In genomic region chr9:125264068-125264467, GRCh38 we compare ENCODE assay signal across 8 cellular contexts. TPM values are rescaled to one million over a fixed set of nuclear protein-coding genes. Genes with fewer than 3 reads are reported as not detected.
DNase-seq lines count a peak whose midpoint lies in the region; ATAC-seq, FAIRE-seq and TF ChIP-seq lines count a peak whose summit lies in the region.
"Not testable (repeated sequence)": the region's sequence is repeated elsewhere in the genome, so short reads cannot be mapped to it uniquely, and the experiment has no call there.

No MANE protein-coding gene starts in this region.

- not testable (repeated sequence) for H2BK20ac ChIP-seq in H9 (ENCODE audit: low read depth, low read length, poor library complexity, severe bottlenecking)

- H3K9me3 ChIP-seq in H9 (ENCODE audit: control insufficient read depth, low read depth, low read length); endothelial cell of umbilical vein (replicated peaks; ENCODE audit: control insufficient read depth, insufficient read depth, low read length): not testable (repeated sequence)

- not testable (repeated sequence) for H3K27me3 Mint-ChIP-seq in CD14-positive monocyte (ENCODE audit: low read depth in 3 of 3); H9 (ENCODE audit: low read depth); activated T-cell treated with anti-CD3 and anti-CD28 coated beads, Interleukin-2, amount 50 U/mL, for 4 hours (ENCODE audit: low read depth); activated naive CD8-positive, alpha-beta T cell treated with anti-CD3 and anti-CD28 coated beads, Interleukin-2, amount 50 U/mL, for 24 hours; nephron (ENCODE audit: low read depth); stimulated activated naive CD8-positive, alpha-beta T cell treated with anti-CD3 and anti-CD28 coated beads, Interleukin-15, amount 100 ng/mL, for 72 hours

- BruUV-seq in endothelial cell of umbilical vein (replicated peaks; lab: Mats Ljungman, UMichigan), result not testable (repeated sequence)

- not testable (repeated sequence) for H3K23me2 ChIP-seq in H9 (ENCODE audit: insufficient read length, low read depth, low read length, poor library complexity, severe bottlenecking)

- CTCF ChIA-PET in endothelial cell of umbilical vein (lab: Charles Lee), result not testable (repeated sequence)

- FAIRE-seq in endothelial cell of umbilical vein (lab: Jason Lieb, UNC), result peak; percentile 62

- not testable (repeated sequence) for H2BK120ac ChIP-seq in H9 (ENCODE audit: low read depth, low read length, poor library complexity, severe bottlenecking)

- H3K23ac ChIP-seq in H9 (ENCODE audit: insufficient read length, low read depth, low read length), result not testable (repeated sequence)

- H3K36me3 Mint-ChIP-seq in CD14-positive monocyte (peaks cover 29 to 45% of the 10 kb centered on the region in 2 donors), H9 (ENCODE audit: insufficient read depth in 1 of 3, low read depth in 3 of 3) (peaks cover 2 to 32% (median 20%) of the 10 kb centered on the region in 3 experiments; a peak in 6 of 7 replicates), nephron (ENCODE audit: low read depth) (peaks cover 19% of the 10 kb centered on the region)
- peaks cover 19% of the 10 kb centered on the region for H3K36me3 Mint-ChIP-seq in activated T-cell treated with anti-CD3 and anti-CD28 coated beads, Interleukin-2, amount 50 U/mL, for 4 hours (ENCODE audit: insufficient read depth)
- H3K36me3 Mint-ChIP-seq in activated naive CD8-positive, alpha-beta T cell treated with anti-CD3 and anti-CD28 coated beads, Interleukin-2, amount 50 U/mL, for 24 hours (ENCODE audit: low read depth), result peaks cover 34% of the 10 kb centered on the region

- H3K27ac Mint-ChIP-seq in CD14-positive monocyte (peak overlapping the region in 4 of 7 donors; percentile 2 to 65 (median 41)), H9 (peak overlapping the region in 2 of 3 experiments; percentile 49 to 68; a peak in 3 of 7 replicates)
- peak overlapping the region; percentile 40 for H3K27ac Mint-ChIP-seq in activated naive CD8-positive, alpha-beta T cell treated with anti-CD3 and anti-CD28 coated beads, Interleukin-2, amount 50 U/mL, for 24 hours
- not testable (repeated sequence) for H3K27ac Mint-ChIP-seq in nephron
- peak overlapping the region; percentile 16 to 87 for H3K27ac Mint-ChIP-seq in stimulated activated naive CD8-positive, alpha-beta T cell treated with anti-CD3 and anti-CD28 coated beads, Interleukin-15, amount 100 ng/mL, for 72 hours

- not testable (repeated sequence) for ATAC-seq in activated T-cell treated with anti-CD3 and anti-CD28 coated beads, Interleukin-2, amount 50 U/mL, for 4 hours; activated naive CD8-positive, alpha-beta T cell treated with anti-CD3 and anti-CD28 coated beads, Interleukin-2, amount 50 U/mL, for 24 hours; stimulated activated naive CD8-positive, alpha-beta T cell treated with anti-CD3 and anti-CD28 coated beads, Interleukin-15, amount 100 ng/mL, for 72 hours

- H3K9me3 Mint-ChIP-seq in CD14-positive monocyte; H9; activated T-cell treated with anti-CD3 and anti-CD28 coated beads, Interleukin-2, amount 50 U/mL, for 4 hours; activated naive CD8-positive, alpha-beta T cell treated with anti-CD3 and anti-CD28 coated beads, Interleukin-2, amount 50 U/mL, for 24 hours; nephron; stimulated activated naive CD8-positive, alpha-beta T cell treated with anti-CD3 and anti-CD28 coated beads, Interleukin-15, amount 100 ng/mL, for 72 hours: not testable (repeated sequence)

- H2BK15ac ChIP-seq in H9 (ENCODE audit: low read depth, low read length), result not testable (repeated sequence)

- dilution Hi-C loops in endothelial cell of umbilical vein (cut with MboI; ENCODE audit: extremely low pct_ligation_motif_present, low sequenced_read_pairs), result not testable (repeated sequence)

- not testable (repeated sequence) for H3K9ac ChIP-seq in H9 (ENCODE audit: extremely low read depth, insufficient read length, low read length); endothelial cell of umbilical vein (replicated peaks; ENCODE audit: extremely low read depth, insufficient read depth, low read length)

- not testable (repeated sequence) for TF ChIP-seq POLR2A in endothelial cell of umbilical vein (IDR thresholded peaks at IDR 0.05; ENCODE audit: low read depth, low read length)

- not testable (repeated sequence) for DNase-seq in CD14-positive monocyte (ENCODE audit: low spot score); H9; activated T-cell treated with anti-CD3 and anti-CD28 coated beads, Interleukin-2, amount 50 U/mL, for 4 hours; activated naive CD8-positive, alpha-beta T cell treated with anti-CD3 and anti-CD28 coated beads, Interleukin-2, amount 50 U/mL, for 24 hours; endothelial cell of umbilical vein (ENCODE audit: low read depth, low spot score); stimulated activated naive CD8-positive, alpha-beta T cell treated with anti-CD3 and anti-CD28 coated beads, Interleukin-15, amount 100 ng/mL, for 72 hours
- DNase-seq in T-helper 9 cell, result peak; percentile 17

- not testable (repeated sequence) for H2BK12ac ChIP-seq in H9 (ENCODE audit: insufficient read length, low read depth, low read length)

- POLR2A ChIA-PET in endothelial cell of umbilical vein (lab: Charles Lee), result not testable (repeated sequence)

- H4K91ac ChIP-seq in H9 (ENCODE audit: insufficient read length, low read depth, low read length), result not testable (repeated sequence)

- not testable (repeated sequence) for H4K5ac ChIP-seq in H9 (ENCODE audit: insufficient read length, low read depth, low read length)

- H3K56ac ChIP-seq in H9 (ENCODE audit: insufficient read length, low read depth, low read length), result not testable (repeated sequence)

- not testable (repeated sequence) for H2BK5ac ChIP-seq in H9 (ENCODE audit: insufficient read length, low read length)

- intact Hi-C loops in CD14-positive monocyte (cut with micrococcal nuclease), result loop anchor here (5.0 to 10.0 kb wide), 2 partner anchors 69 to 77 kb away; partner anchors contain the start of gene PPP6C (in 1 of the 2)
- intact Hi-C loops in endothelial cell of umbilical vein (cut with micrococcal nuclease), result not testable (repeated sequence)

- not testable (repeated sequence) for H3K27ac ChIP-seq in H9 (ENCODE audit: insufficient read length, low read depth, low read length)
- peak overlapping the region; percentile 42 for H3K27ac ChIP-seq in endothelial cell of umbilical vein (ENCODE audit: insufficient read depth, low read depth, low read length)

- H3K36me3 ChIP-seq in endothelial cell of umbilical vein (ENCODE audit: control insufficient read depth in 2 of 2, extremely low read depth in 1 of 2, insufficient read depth in 2 of 2, low read length in 2 of 2), result not testable (repeated sequence)

- not testable (repeated sequence) for H3K4me2 ChIP-seq in H9 (ENCODE audit: insufficient read depth, insufficient read length, low read length)
- H3K4me2 ChIP-seq in endothelial cell of umbilical vein (ENCODE audit: insufficient read depth, low read length), result peak overlapping the region; percentile 30

- H3K4me3 ChIP-seq in endothelial cell of umbilical vein (replicated peaks in 1 of 3; ENCODE audit: insufficient read depth in 1 of 3, low read depth in 1 of 3, low read length in 3 of 3), result not testable (repeated sequence)

- H3T11ph ChIP-seq in H9 (ENCODE audit: low read length), result not testable (repeated sequence)

- H3K4me3 Mint-ChIP-seq in CD14-positive monocyte, result not testable (repeated sequence)
- H3K4me3 Mint-ChIP-seq in H9, result peak overlapping the region in 1 of 2 experiments; percentile 28; a peak in 1 of 5 replicates
- H3K4me3 Mint-ChIP-seq in activated T-cell treated with anti-CD3 and anti-CD28 coated beads, Interleukin-2, amount 50 U/mL, for 4 hours, result peak overlapping the region; percentile 62
- H3K4me3 Mint-ChIP-seq in activated naive CD8-positive, alpha-beta T cell treated with anti-CD3 and anti-CD28 coated beads, Interleukin-2, amount 50 U/mL, for 24 hours, result peak overlapping the region; percentile 98
- H3K4me3 Mint-ChIP-seq in nephron, result peak overlapping the region; percentile 67 to 77 (median 76)
- peak overlapping the region; percentile 82 to 99 for H3K4me3 Mint-ChIP-seq in stimulated activated naive CD8-positive, alpha-beta T cell treated with anti-CD3 and anti-CD28 coated beads, Interleukin-15, amount 100 ng/mL, for 72 hours

- not testable (repeated sequence) for H3K4ac ChIP-seq in H9 (ENCODE audit: low read depth, low read length)

- TF ChIP-seq CTCF in CD14-positive monocyte (IDR thresholded peaks at IDR 0.05); H9 (conservative IDR thresholded peaks at IDR 0.05); endothelial cell of umbilical vein (IDR thresholded peaks at IDR 0.05; ENCODE audit: extremely low read depth in 1 of 2, insufficient read depth in 1 of 2, low read depth in 1 of 2, low read length in 2 of 2); nephron (IDR thresholded peaks at IDR 0.05; ENCODE audit: unreplicated experiment in 3 of 3): not testable (repeated sequence)

- not testable (repeated sequence) for H3K27me3 ChIP-seq in H9 (ENCODE audit: insufficient read depth, low read length); endothelial cell of umbilical vein (ENCODE audit: control insufficient read depth in 2 of 2, insufficient read depth in 2 of 2, low read length in 2 of 2)

- H3K9me1 ChIP-seq in endothelial cell of umbilical vein (replicated peaks; ENCODE audit: control insufficient read depth, extremely low read depth, insufficient read depth, low read length), result not testable (repeated sequence)

- H3K18ac ChIP-seq in H9 (ENCODE audit: insufficient read length, low read depth, low read length), result not testable (repeated sequence)

- not testable (repeated sequence) for H2AFZ ChIP-seq in H9 (ENCODE audit: low read length); endothelial cell of umbilical vein (ENCODE audit: low read depth, low read length)

- not testable (repeated sequence) for H4K20me1 ChIP-seq in H9 (ENCODE audit: control insufficient read depth, insufficient read depth, insufficient read length); endothelial cell of umbilical vein (replicated peaks; ENCODE audit: control insufficient read depth, extremely low read depth, insufficient read depth, low read length)

- WGBS in H9 (ENCODE audit: extremely low coverage, insufficient read length, low lambda C conversion rate), result no CpG with 5 or more reads among the region's 7 CpGs

- H4K8ac ChIP-seq in H9 (replicated peaks; ENCODE audit: insufficient read length, low read depth, low read length), result not testable (repeated sequence)

- H3K4me1 Mint-ChIP-seq in CD14-positive monocyte, result peaks cover 54% of the 10 kb centered on the region
- H3K4me1 Mint-ChIP-seq in H9, result peaks cover 8 to 20% of the 10 kb centered on the region in 2 experiments
- H3K4me1 Mint-ChIP-seq in activated T-cell treated with anti-CD3 and anti-CD28 coated beads, Interleukin-2, amount 50 U/mL, for 4 hours (ENCODE audit: low read depth), result peaks cover 39% of the 10 kb centered on the region
- peaks cover 51% of the 10 kb centered on the region for H3K4me1 Mint-ChIP-seq in activated naive CD8-positive, alpha-beta T cell treated with anti-CD3 and anti-CD28 coated beads, Interleukin-2, amount 50 U/mL, for 24 hours
- H3K4me1 Mint-ChIP-seq in nephron, result peaks cover 32% of the 10 kb centered on the region
- peaks cover 66% of the 10 kb centered on the region for H3K4me1 Mint-ChIP-seq in stimulated activated naive CD8-positive, alpha-beta T cell treated with anti-CD3 and anti-CD28 coated beads, Interleukin-15, amount 100 ng/mL, for 72 hours

- not testable (repeated sequence) for H2AK5ac ChIP-seq in H9 (ENCODE audit: insufficient read length, low read length)

- H3K4me1 ChIP-seq in H9 (ENCODE audit: insufficient read depth, low read length), result not testable (repeated sequence)
- peaks cover 21% of the 10 kb centered on the region for H3K4me1 ChIP-seq in endothelial cell of umbilical vein (ENCODE audit: control insufficient read depth, extremely low read depth, insufficient read depth, low read length)

- not testable (repeated sequence) for H3K79me2 ChIP-seq in H9 (ENCODE audit: insufficient read depth, low read length)
- H3K79me2 ChIP-seq in endothelial cell of umbilical vein (ENCODE audit: control insufficient read depth, insufficient read depth, low read length), result peaks cover 58% of the 10 kb centered on the region

- not testable (repeated sequence) for H3K79me1 ChIP-seq in H9 (ENCODE audit: insufficient read depth, low read depth, low read length, poor library complexity, severe bottlenecking)

- not testable (repeated sequence) for H3K14ac ChIP-seq in H9 (ENCODE audit: insufficient read depth, low read length)

RNA-seq across cellular contexts. Expression of gene GAPVD1, which starts 2.4 kb away (rescaled TPM):
- polyA plus RNA-seq in CD14-positive monocyte (10 to 100 TPM; 30.5 to 49.2 TPM), endothelial cell of umbilical vein (8.4 and 10.7 TPM in 2 replicates)
- total RNA-seq in H9 (2021) (39.2 and 39.5 TPM in 2 replicates), endothelial cell of umbilical vein (49.2 and 53.2 TPM in 2 replicates)
- 10 to 100 TPM; 42.0 to 45.4 (median 45.1) TPM for total RNA-seq in activated T-cell treated with anti-CD3 and anti-CD28 coated beads, Interleukin-2, amount 50 U/mL, for 4 hours
- polyA plus RNA-seq in endothelial cell of umbilical vein (2011; cell fraction: cytosol; rRNA removed), result 11.7 and 11.8 TPM in 2 replicates
- 41.3 and 42.3 TPM in 2 replicates for polyA plus RNA-seq in endothelial cell of umbilical vein (2011; cell fraction: nucleus; rRNA removed)
- polyA plus RNA-seq in endothelial cell of umbilical vein (2012), result 19.6 and 28.1 TPM in 2 replicates
- 49.2 and 51.3 TPM in 2 replicates for polyA minus RNA-seq in endothelial cell of umbilical vein
- 46.1 TPM for polyA minus RNA-seq in endothelial cell of umbilical vein (2011; cell fraction: cytosol; rRNA and poly(A)+ RNA removed)
- 51.1 and 77.1 TPM in 2 replicates for polyA minus RNA-seq in endothelial cell of umbilical vein (2011; cell fraction: nucleus; rRNA and poly(A)+ RNA removed)

RNA-seq across cellular contexts. Expression of gene HSPA5, which starts 22.9 kb away (rescaled TPM):
- 100 to 1,000 TPM; 105 to 156 TPM for polyA plus RNA-seq in CD14-positive monocyte
- total RNA-seq in H9 (2021), result 240 and 244 TPM in 2 replicates
- total RNA-seq in activated T-cell treated with anti-CD3 and anti-CD28 coated beads, Interleukin-2, amount 50 U/mL, for 4 hours, result 100 to 1,000 TPM; 303 to 366 (median 310) TPM
- 514 and 538 TPM in 2 replicates for total RNA-seq in endothelial cell of umbilical vein
- polyA plus RNA-seq in endothelial cell of umbilical vein, result 189 and 247 TPM in 2 replicates
- polyA plus RNA-seq in endothelial cell of umbilical vein (2011; cell fraction: cytosol; rRNA removed), result 275 and 318 TPM in 2 replicates
- 277 and 455 TPM in 2 replicates for polyA plus RNA-seq in endothelial cell of umbilical vein (2011; cell fraction: nucleus; rRNA removed)
- 581 and 662 TPM in 2 replicates for polyA plus RNA-seq in endothelial cell of umbilical vein (2012)
- 317 and 322 TPM in 2 replicates for polyA minus RNA-seq in endothelial cell of umbilical vein
- 152 TPM for polyA minus RNA-seq in endothelial cell of umbilical vein (2011; cell fraction: cytosol; rRNA and poly(A)+ RNA removed)
- 137 and 160 TPM in 2 replicates for polyA minus RNA-seq in endothelial cell of umbilical vein (2011; cell fraction: nucleus; rRNA and poly(A)+ RNA removed)
